In the genomic region with DNA sequence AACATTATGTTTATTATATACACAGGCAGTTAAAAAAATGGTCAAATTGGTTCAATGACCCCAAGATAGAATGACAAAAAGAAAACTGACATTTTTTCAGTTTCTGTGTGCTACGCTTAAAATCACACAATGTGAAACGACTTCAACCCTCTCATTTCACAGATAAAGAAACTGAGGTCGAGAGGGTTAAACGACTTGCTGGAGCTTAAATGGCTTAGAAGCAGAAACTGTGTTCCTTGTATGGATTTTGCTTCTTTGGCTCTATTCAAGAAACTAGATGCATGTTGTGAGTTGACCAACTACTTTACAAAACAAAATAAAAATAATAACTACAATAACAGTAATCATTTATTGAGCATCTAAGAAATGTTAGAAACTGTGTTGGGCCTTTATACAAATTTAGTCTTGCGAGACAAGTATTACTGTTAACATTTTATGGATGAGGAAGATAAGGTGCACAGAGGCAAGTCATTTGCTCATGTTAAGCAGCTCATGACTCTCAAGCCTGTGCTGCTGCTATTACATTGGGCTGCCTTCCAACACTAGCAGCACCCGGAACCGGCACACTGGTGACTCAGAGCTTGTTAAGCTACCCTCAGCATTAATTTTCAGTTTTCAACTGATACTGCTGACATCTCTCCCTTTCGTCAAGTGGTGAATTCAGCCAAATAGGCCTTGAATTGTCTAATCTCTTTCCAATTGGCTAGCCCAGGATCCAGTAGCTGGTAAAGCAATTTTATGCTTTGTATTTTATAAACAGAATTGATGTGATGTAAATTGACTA, we compare ENCODE assay signal across 9 cellular contexts.
DNase-seq lines count a peak whose midpoint lies in the region; ATAC-seq lines count a peak whose summit lies in the region.
"Had no signal": no experiment of that assay in that cellular context is flagged by ENCODE, and none has a peak within 500 bp of the region (broad histone marks: within the 10 kb centered on the region; RNA-seq: fewer than 3 reads in every experiment).

No MANE protein-coding gene starts in this region.

- ATAC-seq in GM18873 (IDR thresholded peaks at IDR 0.05; ENCODE audit: low FRiP score, unreplicated experiment) (no peak), GM21619 (IDR thresholded peaks at IDR 0.05; ENCODE audit: unreplicated experiment) (no peak), GM18519 (IDR thresholded peaks at IDR 0.05; ENCODE audit: low FRiP score, unreplicated experiment) (no peak), HG03108 (IDR thresholded peaks at IDR 0.05; ENCODE audit: unreplicated experiment) (no peak)

- DNase-seq in DMS 273 treated with DMSO at 0.1 percent for 48 hours (lab: John Stamatoyannopoulos, UW): peak; percentile 38
- peak; percentile 56 for DNase-seq in NCI-H2081 treated with DMSO at 0.1 percent for 48 hours (lab: John Stamatoyannopoulos, UW)
- DNase-seq in dedifferentiated amniotic fluid mesenchymal stem cell (ENCODE audit: extremely low spot score): peak; percentile 86
- DNase-seq in nucleus accumbens (lab: John Stamatoyannopoulos, UW): peak in 33 of 56 donors; percentile 1 to 67 (median 9)
- DNase-seq: activated CD4-positive, alpha-beta T cell treated with anti-CD3 and anti-CD28 coated beads for 4 hours had no signal

Comparison
In these comparisons a context has a peak if more than half of its experiments do, and no peak if none do; other contexts are left out.
1. DNase-seq: peak in every context shown above with its lines; median percentile 86 in dedifferentiated amniotic fluid mesenchymal stem cell; 56 in NCI-H2081 treated with DMSO at 0.1 percent for 48 hours; 38 in DMS 273 treated with DMSO at 0.1 percent for 48 hours; 9 in nucleus accumbens.